ENCODE assay signal across 1 cellular context in the genomic region with DNA sequence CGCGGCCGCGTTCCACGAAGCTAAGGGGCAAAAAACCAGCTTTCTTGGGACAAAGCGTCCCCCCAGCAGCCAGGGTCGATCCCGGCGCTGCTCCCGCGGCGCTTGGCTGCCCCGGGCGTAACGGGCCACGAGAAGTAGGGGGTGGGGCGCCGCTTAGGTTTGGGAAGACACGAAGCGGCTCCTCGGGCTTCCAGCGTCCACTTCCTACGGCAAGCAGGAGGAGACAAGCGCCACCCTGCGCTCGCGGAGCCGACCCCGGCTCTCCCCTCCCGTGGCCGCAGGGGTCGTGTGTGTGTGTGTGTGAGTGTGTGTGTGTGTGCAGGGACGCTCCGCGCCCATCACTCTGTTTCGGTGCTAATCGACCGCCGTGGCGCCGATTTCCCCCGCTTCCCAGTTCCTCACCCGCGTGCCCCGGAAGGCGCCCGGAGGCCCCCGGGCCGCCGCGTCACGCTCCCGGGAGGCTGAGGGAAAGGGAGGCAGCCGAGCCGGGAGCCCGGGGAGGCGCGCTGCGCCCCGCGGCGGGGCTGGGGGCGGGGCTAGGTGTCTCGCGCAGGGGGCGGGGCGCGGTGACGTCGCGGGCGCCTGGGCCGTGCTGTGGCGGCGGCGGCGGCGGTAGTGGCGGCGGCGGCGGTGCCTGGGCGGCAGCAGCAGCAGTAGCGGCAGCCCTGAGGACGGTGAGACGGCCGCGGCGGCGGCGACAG.
A peak's percentile ranks its signal among the peaks of the same experiment; 100 is the strongest.
TF ChIP-seq lines count a peak whose summit lies in the region.

Gene ERC1, plus strand, starts transcription at position 575 of the 701 bp plus-strand sequence. CDS start 36,681 bp downstream, outside the sequence.

TF ChIP-seq in K562, 482 proteins besides CTCF, POLR2A, EP300 and RAD21 (continued from another document and continues in another):
- TF ChIP-seq, protein P1, sequence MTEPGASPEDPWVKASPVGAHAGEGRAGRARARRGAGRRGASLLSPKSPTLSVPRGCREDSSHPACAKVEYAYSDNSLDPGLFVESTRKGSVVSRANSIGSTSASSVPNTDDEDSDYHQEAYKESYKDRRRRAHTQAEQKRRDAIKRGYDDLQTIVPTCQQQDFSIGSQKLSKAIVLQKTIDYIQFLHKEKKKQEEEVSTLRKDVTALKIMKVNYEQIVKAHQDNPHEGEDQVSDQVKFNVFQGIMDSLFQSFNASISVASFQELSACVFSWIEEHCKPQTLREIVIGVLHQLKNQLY (CRISPR knock-in tag; conservative IDR thresholded peaks at IDR 0.05) = no peak
- no peak for TF ChIP-seq BHLHE40 (IDR thresholded peaks at IDR 0.05; ENCODE audit: low read length)
- no peak for TF ChIP-seq BDP1 (IDR thresholded peaks at IDR 0.05; ENCODE audit: insufficient read depth, insufficient read length)
- TF ChIP-seq TFAM (CRISPR knock-in tag; conservative IDR thresholded peaks at IDR 0.05) = no peak
- TF ChIP-seq PTRF (tag; IDR thresholded peaks at IDR 0.05) = no peak
- TF ChIP-seq GTF3C2 (IDR thresholded peaks at IDR 0.05; ENCODE audit: borderline replicate concordance, extremely low read depth, insufficient read length) = no peak
- TF ChIP-seq, protein P2, sequence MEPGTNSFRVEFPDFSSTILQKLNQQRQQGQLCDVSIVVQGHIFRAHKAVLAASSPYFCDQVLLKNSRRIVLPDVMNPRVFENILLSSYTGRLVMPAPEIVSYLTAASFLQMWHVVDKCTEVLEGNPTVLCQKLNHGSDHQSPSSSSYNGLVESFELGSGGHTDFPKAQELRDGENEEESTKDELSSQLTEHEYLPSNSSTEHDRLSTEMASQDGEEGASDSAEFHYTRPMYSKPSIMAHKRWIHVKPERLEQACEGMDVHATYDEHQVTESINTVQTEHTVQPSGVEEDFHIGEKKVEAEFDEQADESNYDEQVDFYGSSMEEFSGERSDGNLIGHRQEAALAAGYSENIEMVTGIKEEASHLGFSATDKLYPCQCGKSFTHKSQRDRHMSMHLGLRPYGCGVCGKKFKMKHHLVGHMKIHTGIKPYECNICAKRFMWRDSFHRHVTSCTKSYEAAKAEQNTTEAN (CRISPR knock-in tag; IDR thresholded peaks at IDR 0.05) = no peak
- TF ChIP-seq ZNF212 (CRISPR knock-in tag; IDR thresholded peaks at IDR 0.05) = no peak
- no peak for TF ChIP-seq ZNF232 (CRISPR knock-in tag; IDR thresholded peaks at IDR 0.05)
- peak; percentile 57; the same call in 1 of the 2 replicates for TF ChIP-seq ZBTB40 (IDR thresholded peaks at IDR 0.05)
- TF ChIP-seq ZBTB40 (CRISPR knock-in tag; IDR thresholded peaks at IDR 0.05) = no peak
- TF ChIP-seq AFF1 (IDR thresholded peaks at IDR 0.05; ENCODE audit: low read depth in 1 of 2, partially characterized antibody in 2 of 2) = peak in 1 of 2 experiments; percentile 24
- TF ChIP-seq BMI1 (IDR thresholded peaks at IDR 0.05; ENCODE audit: low read length) = no peak
- TF ChIP-seq, protein P3, sequence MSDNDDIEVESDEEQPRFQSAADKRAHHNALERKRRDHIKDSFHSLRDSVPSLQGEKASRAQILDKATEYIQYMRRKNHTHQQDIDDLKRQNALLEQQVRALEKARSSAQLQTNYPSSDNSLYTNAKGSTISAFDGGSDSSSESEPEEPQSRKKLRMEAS (CRISPR knock-in tag; IDR thresholded peaks at IDR 0.05) = peak; percentile 63
- no peak for TF ChIP-seq TAL1 (IDR thresholded peaks at IDR 0.05)
- peak; percentile 39 for TF ChIP-seq RBM25 (IDR thresholded peaks at IDR 0.05; ENCODE audit: low read depth, low read length, severe bottlenecking)
- TF ChIP-seq ZNF146 (CRISPR knock-in tag; IDR thresholded peaks at IDR 0.05; ENCODE audit: unreplicated experiment) = no peak
- TF ChIP-seq STAG1 (CRISPR knock-in tag; IDR thresholded peaks at IDR 0.05; ENCODE audit: borderline replicate concordance) = no peak
- no peak for TF ChIP-seq SMARCC2 (IDR thresholded peaks at IDR 0.05; ENCODE audit: low read depth)
- TF ChIP-seq PYGO2 (tag; IDR thresholded peaks at IDR 0.05) = no peak
- TF ChIP-seq TCF7 (IDR thresholded peaks at IDR 0.05; ENCODE audit: borderline replicate concordance) = no peak
- TF ChIP-seq DNMT1 (IDR thresholded peaks at IDR 0.05) = no peak
- peak; percentile 86; the same call in 1 of the 2 replicates for TF ChIP-seq NFRKB (IDR thresholded peaks at IDR 0.05; ENCODE audit: low read depth)
- no peak for TF ChIP-seq CHCHD3 (CRISPR knock-in tag; IDR thresholded peaks at IDR 0.05)
- no peak for TF ChIP-seq HDAC3 (IDR thresholded peaks at IDR 0.05; ENCODE audit: borderline replicate concordance, partially characterized antibody)
- no peak for TF ChIP-seq NCOA6 (IDR thresholded peaks at IDR 0.05)
- TF ChIP-seq ILF3 (IDR thresholded peaks at IDR 0.05; ENCODE audit: borderline replicate concordance) = no peak
- no peak for TF ChIP-seq SNAPC5 (CRISPR knock-in tag; IDR thresholded peaks at IDR 0.05)
- no peak for TF ChIP-seq PURB (CRISPR knock-in tag; IDR thresholded peaks at IDR 0.05; ENCODE audit: low read depth)
- no peak for TF ChIP-seq PKNOX1 (IDR thresholded peaks at IDR 0.05)
